In genomic region chr5:99453181-99453580, GRCh38 we compare ENCODE assay signal across 8 cellular contexts.
"Had no signal": no experiment of that assay in that cellular context is flagged by ENCODE, and none has a peak within 500 bp of the region (broad histone marks: within the 10 kb centered on the region; RNA-seq: fewer than 3 reads in every experiment).

No MANE protein-coding gene starts in this region.

- FAIRE-seq: H1, H54, HepG2 had no signal

- H3K4me3 ChIP-seq: GM23338 had no signal

- ATAC-seq: GM23338, HepG2 had no signal

- DNase-seq: H9, HCEC 1CT, KBM-7 had no signal

- H3K27ac ChIP-seq: HL-60 had no signal
